Comparison of ENCODE assay signal across 9 cellular contexts in the genomic region with DNA sequence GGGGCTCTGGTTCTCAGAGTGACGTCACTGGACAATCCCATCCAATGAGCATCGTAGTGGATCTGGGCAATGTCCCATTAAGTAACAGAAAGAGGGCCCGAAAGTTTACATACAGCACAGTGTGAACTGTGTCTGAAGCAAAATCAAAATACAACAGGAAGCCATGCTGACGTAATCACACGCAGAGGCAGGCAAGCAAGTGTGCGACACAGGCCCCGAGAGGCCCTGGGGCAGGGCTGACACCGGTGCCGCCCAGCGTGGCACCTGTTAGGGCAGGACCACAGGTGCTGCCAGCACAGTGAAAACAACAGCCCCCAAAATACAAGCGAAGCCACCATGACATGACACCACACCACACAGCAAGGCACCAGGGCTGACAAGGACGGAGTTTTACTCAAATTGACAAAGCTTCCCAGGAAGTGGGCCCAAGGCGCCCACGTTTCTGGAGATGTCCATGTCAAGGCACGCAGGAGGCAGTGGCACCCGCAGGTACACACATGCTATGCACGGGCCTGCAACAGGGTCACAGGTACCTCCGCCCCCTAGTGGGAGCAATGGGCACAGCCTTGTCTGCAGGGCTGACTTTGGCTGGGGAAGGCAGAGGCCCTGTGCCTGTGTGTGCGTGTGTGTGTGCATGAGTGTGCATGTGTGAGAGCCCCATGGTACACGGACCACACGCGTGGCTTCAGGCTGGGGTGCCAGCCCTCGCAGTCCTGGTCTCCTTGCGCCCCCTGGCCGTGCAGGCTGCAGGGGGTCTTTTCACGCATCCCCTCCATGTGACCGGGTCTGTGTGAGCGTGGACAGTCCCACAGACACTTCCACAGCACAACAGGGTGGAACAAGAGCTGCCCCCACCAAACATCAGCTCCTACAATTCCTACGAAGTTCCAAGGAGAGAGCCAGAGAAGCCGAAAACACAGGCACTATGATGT. TPM values are rescaled to one million over a fixed set of nuclear protein-coding genes. Genes with fewer than 3 reads are reported as not detected.
DNase-seq lines count a peak whose midpoint lies in the region; ATAC-seq and TF ChIP-seq lines count a peak whose summit lies in the region.
"Had no signal": no experiment of that assay in that cellular context is flagged by ENCODE, and none has a peak within 500 bp of the region (broad histone marks: within the 10 kb centered on the region; RNA-seq: fewer than 3 reads in every experiment).

No MANE protein-coding gene starts in this region.

- H3K9me3 ChIP-seq in esophagus muscularis mucosa (no peaks in the 10 kb centered on the region), vagina (no peaks in the 10 kb centered on the region)

- H3K27ac Mint-ChIP-seq in osteocyte (ENCODE audit: unreplicated experiment): no peak overlapping the region

- no peak for TF ChIP-seq EP300 in esophagus muscularis mucosa (IDR thresholded peaks at IDR 0.05)

- H3K4me3 ChIP-seq in AG10803 (ENCODE audit: low read length): no peak overlapping the region
- H3K4me3 ChIP-seq in esophagus muscularis mucosa: no peak overlapping the region
- H3K4me3 ChIP-seq in vagina: no peak overlapping the region

- no peaks in the 10 kb centered on the region for H3K36me3 Mint-ChIP-seq in osteocyte (ENCODE audit: unreplicated experiment)

- H3K36me3 ChIP-seq in esophagus muscularis mucosa: peaks cover 13 to 48% (median 46%) of the 10 kb centered on the region in 4 donors
- H3K36me3 ChIP-seq in vagina: no peaks in the 10 kb centered on the region

- no peaks in the 10 kb centered on the region for H3K9me3 Mint-ChIP-seq in osteocyte (ENCODE audit: unreplicated experiment)

- no peak overlapping the region for H3K27ac ChIP-seq in esophagus muscularis mucosa (replicated peaks in 1 of 4)
- no peak overlapping the region for H3K27ac ChIP-seq in vagina

- peak; percentile 76 for ATAC-seq in GM18502 (IDR thresholded peaks at IDR 0.05; ENCODE audit: poor library complexity, unreplicated experiment)
- peak; percentile 59 for ATAC-seq in HG02970 (IDR thresholded peaks at IDR 0.05; ENCODE audit: low FRiP score, unreplicated experiment)

- H3K4me3 Mint-ChIP-seq in osteocyte (ENCODE audit: unreplicated experiment): no peak overlapping the region

- TF ChIP-seq CTCF in AG10803 (conservative IDR thresholded peaks at IDR 0.05; ENCODE audit: low read length): peak; percentile 80
- TF ChIP-seq CTCF in esophagus muscularis mucosa (IDR thresholded peaks at IDR 0.05): peak; percentile 49 to 74 (median 53)
- peak; percentile 81 for TF ChIP-seq CTCF in osteocyte (IDR thresholded peaks at IDR 0.05)
- peak; percentile 9 to 55 (median 33) for TF ChIP-seq CTCF in vagina (IDR thresholded peaks at IDR 0.05)

- WGBS in esophagus muscularis mucosa: 77% methylated on average over 23 of the region's 30 CpGs

- H3K4me1 ChIP-seq in esophagus muscularis mucosa (no peaks in the 10 kb centered on the region), vagina (peaks cover 8% of the 10 kb centered on the region)

- peaks cover 10% of the 10 kb centered on the region for H3K4me1 Mint-ChIP-seq in osteocyte (ENCODE audit: unreplicated experiment)

- no peaks in the 10 kb centered on the region for H3K27me3 ChIP-seq in esophagus muscularis mucosa
- no peaks in the 10 kb centered on the region for H3K27me3 ChIP-seq in vagina

- no peak for TF ChIP-seq POLR2A in esophagus muscularis mucosa (IDR thresholded peaks at IDR 0.05; ENCODE audit: low read depth)
- TF ChIP-seq POLR2A in vagina (IDR thresholded peaks at IDR 0.05): no peak

- intact Hi-C loops in esophagus muscularis mucosa (cut with DNase I): no loop called here
- intact Hi-C loops in vagina (cut with DNase I): no loop called here

- no peaks in the 10 kb centered on the region for H3K27me3 Mint-ChIP-seq in osteocyte (ENCODE audit: unreplicated experiment)

- DNase-seq in AG10803 (ENCODE audit: low read depth) (peak; percentile 38), NCI-H526 treated with DMSO at 0.1 percent for 48 hours (lab: John Stamatoyannopoulos, UW) (peak; percentile 17), esophagus muscularis mucosa (ENCODE audit: extremely low spot score) (no peak), osteocyte (ENCODE audit: extremely low spot score, unreplicated experiment) (no peak), vagina (ENCODE audit: extremely low spot score in 2 of 2) (no peak)
- peak; percentile 15 for DNase-seq in activated CD8-positive, alpha-beta memory T cell treated with anti-CD3 and anti-CD28 coated beads, Interleukin-2, amount 50 U/mL, for 24 hours (ENCODE audit: extremely low read depth)

RNA-seq across cellular contexts. Expression of a gene that starts 19.6 kb away (rescaled TPM):
- total RNA-seq in esophagus muscularis mucosa (1 to 10 TPM; 5.4 to 7.6 (median 6.3) TPM), osteocyte (15.5 and 17.1 TPM in 2 replicates), vagina (6.1 TPM)

RNA-seq across cellular contexts. Expression of a gene that starts 21.1 kb away (rescaled TPM):
- total RNA-seq in esophagus muscularis mucosa (not detected), osteocyte (not detected in 2 replicates), vagina (not detected)
- total RNA-seq: urinary bladder had no signal

Comparison
In these comparisons a context has a peak if more than half of its experiments do, and no peak if none do; other contexts are left out.
1. DNase-seq: peak in AG10803 (single experiment), NCI-H526 treated with DMSO at 0.1 percent for 48 hours (single experiment) and activated CD8-positive, alpha-beta memory T cell treated with anti-CD3 and anti-CD28 coated beads, Interleukin-2, amount 50 U/mL, for 24 hours (single experiment); none in esophagus muscularis mucosa (single experiment), osteocyte (single experiment) and vagina (0 of 2).
2. Peak in every context shown above with its lines, with median percentiles within 50 percentile points of each other: CTCF ChIP-seq.